In genomic region chr17:75459590-75460267, GRCh38 we compare ENCODE assay signal across 9 cellular contexts. TPM values are rescaled to one million over a fixed set of nuclear protein-coding genes. Genes with fewer than 3 reads are reported as not detected.
DNase-seq lines count a peak whose midpoint lies in the region; ATAC-seq, FAIRE-seq and TF ChIP-seq lines count a peak whose summit lies in the region.
"Had no signal": no experiment of that assay in that cellular context is flagged by ENCODE, and none has a peak within 500 bp of the region (broad histone marks: within the 10 kb centered on the region; RNA-seq: fewer than 3 reads in every experiment).

No MANE protein-coding gene starts in this region.

- no peaks in the 10 kb centered on the region for H3K27me3 ChIP-seq in GM23338 (ENCODE audit: insufficient read depth)

- DNase-seq in HuH-7 (ENCODE audit: low spot score), result peak; percentile 84
- DNase-seq in SKM-1 treated with dmso at 0.1 percent for 144 hours (lab: John Stamatoyannopoulos, UW; ENCODE audit: unreplicated experiment), result peak; percentile 55
- DNase-seq in kidney, result no peak
- peak in 8 of 49 donors; percentile 11 to 38 (median 26) for DNase-seq in substantia nigra (lab: John Stamatoyannopoulos, UW)
- no peak for DNase-seq in activated naive CD8-positive, alpha-beta T cell treated with anti-CD3 and anti-CD28 coated beads for 36 hours
- no peak for DNase-seq in GM23338 (ENCODE audit: low spot score)

- ATAC-seq in GM18511 (IDR thresholded peaks at IDR 0.05; ENCODE audit: unreplicated experiment), result no peak
- ATAC-seq in GM21717 (IDR thresholded peaks at IDR 0.05; ENCODE audit: unreplicated experiment), result no peak
- no peak for ATAC-seq in GM23338

- H3K9me2 ChIP-seq in GM23338 (ENCODE audit: insufficient read depth), result no peaks in the 10 kb centered on the region

- H3K27ac ChIP-seq in kidney (ENCODE audit: low read depth in 2 of 2, low read length in 2 of 2), result peak overlapping the region; percentile 52 to 71
- peak overlapping the region; percentile 50 for H3K27ac ChIP-seq in substantia nigra (ENCODE audit: low read depth, low read length, poor library complexity, severe bottlenecking)
- H3K27ac ChIP-seq in GM23338 (ENCODE audit: low read depth), result no peak overlapping the region
- H3K27ac ChIP-seq: neutrophil had no signal

- H3K4me1 Mint-ChIP-seq in activated naive CD8-positive, alpha-beta T cell treated with anti-CD3 and anti-CD28 coated beads for 36 hours, result peaks cover 29% of the 10 kb centered on the region
- H3K4me1 Mint-ChIP-seq in GM23338, result peaks cover 12% of the 10 kb centered on the region

- peaks cover 16% of the 10 kb centered on the region for H3K79me2 ChIP-seq in GM23338 (replicated peaks; ENCODE audit: insufficient read depth)

- peak overlapping the region in 1 of 2 donors; percentile 31 for H3K9ac ChIP-seq in kidney (ENCODE audit: low read length in 2 of 2)

- TF ChIP-seq CTCF in kidney (IDR thresholded peaks at IDR 0.05; ENCODE audit: borderline replicate concordance, extremely low read depth, insufficient read depth), result no peak
- no peak for TF ChIP-seq CTCF in GM23338 (conservative IDR thresholded peaks at IDR 0.05; ENCODE audit: low read depth in 2 of 2)

- H3K36me3 ChIP-seq in kidney (ENCODE audit: control insufficient read depth in 1 of 2, insufficient read depth in 2 of 2, low read length in 2 of 2), result no peaks in the 10 kb centered on the region
- no peaks in the 10 kb centered on the region for H3K36me3 ChIP-seq in GM23338 (ENCODE audit: insufficient read depth)
- H3K36me3 ChIP-seq: neutrophil had no signal

- intact Hi-C loops in kidney (cut with DNase I), result no loop called here

- H3K4me1 ChIP-seq in kidney (ENCODE audit: control insufficient read depth in 1 of 2, insufficient read depth in 1 of 2, low read depth in 1 of 2, low read length in 2 of 2) (peaks cover 21 to 23% of the 10 kb centered on the region in 2 donors), GM23338 (ENCODE audit: insufficient read depth) (peaks cover 8% of the 10 kb centered on the region)

- H3K36me3 Mint-ChIP-seq in activated naive CD8-positive, alpha-beta T cell treated with anti-CD3 and anti-CD28 coated beads for 36 hours, result peaks cover 3% of the 10 kb centered on the region
- H3K36me3 Mint-ChIP-seq in GM23338 (ENCODE audit: low read depth), result no peaks in the 10 kb centered on the region

- H3K4me3 Mint-ChIP-seq in activated naive CD8-positive, alpha-beta T cell treated with anti-CD3 and anti-CD28 coated beads for 36 hours, result no peak overlapping the region
- H3K4me3 Mint-ChIP-seq in GM23338, result no peak overlapping the region; the same call in 2 of the 3 replicates

- H3K4me3 ChIP-seq in kidney (ENCODE audit: low read length in 2 of 2) (no peak overlapping the region), GM23338 (no peak overlapping the region)

- H3K27ac Mint-ChIP-seq in activated naive CD8-positive, alpha-beta T cell treated with anti-CD3 and anti-CD28 coated beads for 36 hours, result no peak overlapping the region
- no peak overlapping the region for H3K27ac Mint-ChIP-seq in GM23338

- H3K27me3 Mint-ChIP-seq in activated naive CD8-positive, alpha-beta T cell treated with anti-CD3 and anti-CD28 coated beads for 36 hours, result no peaks in the 10 kb centered on the region
- peaks cover 2% of the 10 kb centered on the region for H3K27me3 Mint-ChIP-seq in GM23338 (ENCODE audit: insufficient read depth, low read depth, poor library complexity)

- H2AFZ ChIP-seq in GM23338, result no peak overlapping the region

- FAIRE-seq in kidney (lab: Jason Lieb, UNC), result no peak

- H3K4me2 ChIP-seq in GM23338, result no peak overlapping the region

- H3F3A ChIP-seq in GM23338 (replicated peaks; ENCODE audit: low read depth), result no peaks in the 10 kb centered on the region

- no peaks in the 10 kb centered on the region for H3K9me3 ChIP-seq in kidney (ENCODE audit: control insufficient read depth in 1 of 2, low read length in 2 of 2)
- H3K9me3 ChIP-seq: neutrophil had no signal

- no peaks in the 10 kb centered on the region for H3K9me3 Mint-ChIP-seq in activated naive CD8-positive, alpha-beta T cell treated with anti-CD3 and anti-CD28 coated beads for 36 hours
- no peaks in the 10 kb centered on the region for H3K9me3 Mint-ChIP-seq in GM23338

- H4K20me1 ChIP-seq in GM23338 (replicated peaks; ENCODE audit: insufficient read depth), result no peaks in the 10 kb centered on the region; the same call in 1 of the 2 replicates

TF ChIP-seq in GM23338, 12 proteins besides CTCF, POLR2A, EP300 and RAD21 (continues in another document):
- TF ChIP-seq REST (IDR thresholded peaks at IDR 0.05; ENCODE audit: unreplicated experiment) (no peak), STAT1 (IDR thresholded peaks at IDR 0.05; ENCODE audit: unreplicated experiment) (no peak), ZNF114 (CRISPR knock-in tag; IDR thresholded peaks at IDR 0.05) (no peak)

RNA-seq across cellular contexts. Expression of gene TMEM94, which starts 3.3 kb away (rescaled TPM):
- total RNA-seq in kidney, result 82.6 TPM
- polyA plus RNA-seq in kidney (ENCODE audit: insufficient read depth, low read depth, low replicate concordance) (49.6 TPM), GM23338 (2016; fragmentation: Nextera tagmentation; extraction: Ambion mirVana) (21.9 and 24.0 TPM in 2 replicates)
- 10 to 100 TPM; 46.6 to 55.5 TPM for total RNA-seq in activated naive CD8-positive, alpha-beta T cell treated with anti-CD3 and anti-CD28 coated beads for 36 hours
- 36.6 and 66.0 TPM in 2 replicates for total RNA-seq in GM23338 (2014; rRNA removed; shearing (Covaris generic))

RNA-seq across cellular contexts. Expression of gene GRB2, which starts 54.3 kb away (rescaled TPM):
- 119 TPM for total RNA-seq in kidney
- polyA plus RNA-seq in kidney (ENCODE audit: insufficient read depth, low read depth, low replicate concordance) (65.3 TPM), GM23338 (2016; fragmentation: Nextera tagmentation; extraction: Ambion mirVana) (89.0 and 99.9 TPM in 2 replicates)
- 100 to 1,000 TPM; 161 to 165 TPM for total RNA-seq in activated naive CD8-positive, alpha-beta T cell treated with anti-CD3 and anti-CD28 coated beads for 36 hours
- 112 and 121 TPM in 2 replicates for total RNA-seq in GM23338 (2014; rRNA removed; shearing (Covaris generic))

RNA-seq across cellular contexts. Expression of gene CASKIN2, which starts 55.6 kb away (rescaled TPM):
- 98.6 TPM for total RNA-seq in kidney
- polyA plus RNA-seq in kidney (ENCODE audit: insufficient read depth, low read depth, low replicate concordance) (25.0 TPM), GM23338 (2016; fragmentation: Nextera tagmentation; extraction: Ambion mirVana) (4.7 and 4.9 TPM in 2 replicates)
- 1 to 10 TPM; 4.3 to 4.5 TPM for total RNA-seq in activated naive CD8-positive, alpha-beta T cell treated with anti-CD3 and anti-CD28 coated beads for 36 hours
- total RNA-seq in GM23338 (2014; rRNA removed; shearing (Covaris generic)), result 17.7 and 21.5 TPM in 2 replicates

RNA-seq across cellular contexts. Expression of gene TSEN54, which starts 56.6 kb away (rescaled TPM):
- total RNA-seq in kidney, result 25.8 TPM
- polyA plus RNA-seq in kidney (ENCODE audit: insufficient read depth, low read depth, low replicate concordance) (33.8 TPM), GM23338 (2016; fragmentation: Nextera tagmentation; extraction: Ambion mirVana) (45.9 and 48.2 TPM in 2 replicates)
- 10 to 100 TPM; 44.6 to 45.5 TPM for total RNA-seq in activated naive CD8-positive, alpha-beta T cell treated with anti-CD3 and anti-CD28 coated beads for 36 hours
- 61.9 and 62.5 TPM in 2 replicates for total RNA-seq in GM23338 (2014; rRNA removed; shearing (Covaris generic))

Comparison
In these comparisons a context has a peak if more than half of its experiments do, and no peak if none do; other contexts are left out.
1. DNase-seq: peak in HuH-7 (single experiment) and SKM-1 treated with dmso at 0.1 percent for 144 hours (single experiment); none in kidney (single experiment), activated naive CD8-positive, alpha-beta T cell treated with anti-CD3 and anti-CD28 coated beads for 36 hours (single experiment) and GM23338 (single experiment).